ENCODE assay signal across 11 cellular contexts in genomic region chr12:34347367-34347766, GRCh38.
A peak's percentile ranks its signal among the peaks of the same experiment; 100 is the strongest.
DNase-seq lines count a peak whose midpoint lies in the region; ATAC-seq and TF ChIP-seq lines count a peak whose summit lies in the region.
"Had no signal": no experiment of that assay in that cellular context is flagged by ENCODE, and none has a peak within 500 bp of the region (broad histone marks: within the 10 kb centered on the region; RNA-seq: fewer than 3 reads in every experiment).

No MANE protein-coding gene starts in this region.

- no peak overlapping the region for H3K27ac ChIP-seq in SU-DHL-6 (ENCODE audit: low read depth, low read length)

- H3K79me2 ChIP-seq in SU-DHL-6 (ENCODE audit: insufficient read depth, low read length): no peaks in the 10 kb centered on the region

- H2AFZ ChIP-seq in SU-DHL-6 (ENCODE audit: low read depth, low read length, severe bottlenecking): no peak overlapping the region

- H3K9ac ChIP-seq in SU-DHL-6 (ENCODE audit: low read length): no peak overlapping the region

- TF ChIP-seq CTCF in BE2C (IDR thresholded peaks at IDR 0.05; ENCODE audit: low read depth, low read length) (peak; percentile 38), SU-DHL-6 (IDR thresholded peaks at IDR 0.05; ENCODE audit: insufficient read depth, low read length, poor library complexity, severe bottlenecking) (peak; percentile 27)

- no peak overlapping the region for H3K4me2 ChIP-seq in SU-DHL-6 (ENCODE audit: low read depth, low read length, poor library complexity, severe bottlenecking)

- H3F3A ChIP-seq in SU-DHL-6 (ENCODE audit: insufficient read depth): no peaks in the 10 kb centered on the region

- ATAC-seq in HG02763 (IDR thresholded peaks at IDR 0.05; ENCODE audit: unreplicated experiment): no peak
- ATAC-seq: activated T-cell treated with anti-CD3 and anti-CD28 coated beads, Interleukin-2, amount 50 U/mL, for 72 hours had no signal

- H3K9me3 ChIP-seq in BE2C: no peaks in the 10 kb centered on the region; the same call in 1 of the 2 replicates
- H3K9me3 ChIP-seq in SU-DHL-6 (ENCODE audit: insufficient read depth, low read length): no peaks in the 10 kb centered on the region

- no peaks in the 10 kb centered on the region for H3K9me2 ChIP-seq in SU-DHL-6 (replicated peaks; ENCODE audit: insufficient read depth, low read length)

- H3K36me3 ChIP-seq in BE2C (no peaks in the 10 kb centered on the region), SU-DHL-6 (ENCODE audit: low read length) (no peaks in the 10 kb centered on the region)

- H3K27me3 ChIP-seq in BE2C (peaks cover 6% of the 10 kb centered on the region), SU-DHL-6 (ENCODE audit: low read length) (no peaks in the 10 kb centered on the region)

- H4K20me1 ChIP-seq in SU-DHL-6 (ENCODE audit: low read depth, low read length): no peaks in the 10 kb centered on the region

- H3K4me3 ChIP-seq in BE2C (ENCODE audit: low read depth, low read length): no peak overlapping the region
- H3K4me3 ChIP-seq in SU-DHL-6 (ENCODE audit: insufficient read depth, low read length, poor library complexity, severe bottlenecking): no peak overlapping the region

- DNase-seq in BE2C: peak; percentile 47
- peak; percentile 29 for DNase-seq in GM03348 (ENCODE audit: low spot score)
- peak; percentile 60 for DNase-seq in NCI-H1105 (lab: John Stamatoyannopoulos, UW)
- DNase-seq in GF-D8 (lab: John Stamatoyannopoulos, UW): no peak
- DNase-seq in NCI-H1694 treated with DMSO at 0.1 percent for 48 hours (lab: John Stamatoyannopoulos, UW): no peak
- DNase-seq: activated T-cell treated with anti-CD3 and anti-CD28 coated beads, Interleukin-2, amount 50 U/mL, for 72 hours; caudate nucleus; foreskin melanocyte; NCI-H2029 had no signal

- H3K4me1 ChIP-seq in BE2C: no peaks in the 10 kb centered on the region

Comparison
In these comparisons a context has a peak if more than half of its experiments do, and no peak if none do; other contexts are left out.
1. DNase-seq: peak in BE2C (single experiment), GM03348 (single experiment) and NCI-H1105 (single experiment); none in GF-D8 (single experiment) and NCI-H1694 treated with DMSO at 0.1 percent for 48 hours (single experiment).